ENCODE assay signal across 1 cellular context in the genomic region with DNA sequence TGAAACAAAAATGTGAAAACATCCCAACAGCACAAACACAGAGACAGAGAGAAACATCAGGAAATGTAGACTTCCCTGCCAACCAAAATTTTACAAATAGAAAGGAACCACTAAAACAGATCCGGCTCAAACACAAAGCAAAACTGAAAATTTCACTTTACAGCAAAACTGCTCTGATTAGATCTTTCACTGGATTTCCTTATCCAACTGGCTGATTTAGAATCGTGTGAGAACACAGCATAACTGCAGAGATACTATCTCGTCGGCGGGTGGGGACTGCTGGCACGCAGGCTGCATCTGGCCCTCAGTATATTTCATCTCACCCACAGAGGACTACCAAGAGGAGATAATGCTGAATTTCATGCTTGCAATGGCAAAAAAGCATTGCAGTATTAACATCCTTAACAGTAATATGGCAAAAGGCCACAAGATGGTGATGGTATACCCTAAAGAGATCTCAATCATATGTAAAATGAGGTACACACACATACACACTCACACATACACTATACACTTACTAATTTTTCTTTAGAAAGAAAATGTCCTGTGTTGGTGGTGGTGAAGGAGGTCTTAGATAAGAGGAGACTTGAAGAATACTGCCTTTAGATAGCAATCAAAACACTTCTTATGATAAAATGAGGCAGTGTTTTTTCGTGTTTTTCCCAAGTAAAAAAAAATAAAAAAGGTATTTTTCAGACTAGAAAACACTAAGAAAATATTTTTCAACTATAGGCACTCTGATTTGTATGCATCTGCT.
TF ChIP-seq lines count a peak whose summit lies in the region.

No MANE protein-coding gene starts in this region.

TF ChIP-seq in HepG2, 621 proteins besides CTCF, POLR2A, EP300 and RAD21 (continued from another document and continues in another):
- TF ChIP-seq, protein P1, sequence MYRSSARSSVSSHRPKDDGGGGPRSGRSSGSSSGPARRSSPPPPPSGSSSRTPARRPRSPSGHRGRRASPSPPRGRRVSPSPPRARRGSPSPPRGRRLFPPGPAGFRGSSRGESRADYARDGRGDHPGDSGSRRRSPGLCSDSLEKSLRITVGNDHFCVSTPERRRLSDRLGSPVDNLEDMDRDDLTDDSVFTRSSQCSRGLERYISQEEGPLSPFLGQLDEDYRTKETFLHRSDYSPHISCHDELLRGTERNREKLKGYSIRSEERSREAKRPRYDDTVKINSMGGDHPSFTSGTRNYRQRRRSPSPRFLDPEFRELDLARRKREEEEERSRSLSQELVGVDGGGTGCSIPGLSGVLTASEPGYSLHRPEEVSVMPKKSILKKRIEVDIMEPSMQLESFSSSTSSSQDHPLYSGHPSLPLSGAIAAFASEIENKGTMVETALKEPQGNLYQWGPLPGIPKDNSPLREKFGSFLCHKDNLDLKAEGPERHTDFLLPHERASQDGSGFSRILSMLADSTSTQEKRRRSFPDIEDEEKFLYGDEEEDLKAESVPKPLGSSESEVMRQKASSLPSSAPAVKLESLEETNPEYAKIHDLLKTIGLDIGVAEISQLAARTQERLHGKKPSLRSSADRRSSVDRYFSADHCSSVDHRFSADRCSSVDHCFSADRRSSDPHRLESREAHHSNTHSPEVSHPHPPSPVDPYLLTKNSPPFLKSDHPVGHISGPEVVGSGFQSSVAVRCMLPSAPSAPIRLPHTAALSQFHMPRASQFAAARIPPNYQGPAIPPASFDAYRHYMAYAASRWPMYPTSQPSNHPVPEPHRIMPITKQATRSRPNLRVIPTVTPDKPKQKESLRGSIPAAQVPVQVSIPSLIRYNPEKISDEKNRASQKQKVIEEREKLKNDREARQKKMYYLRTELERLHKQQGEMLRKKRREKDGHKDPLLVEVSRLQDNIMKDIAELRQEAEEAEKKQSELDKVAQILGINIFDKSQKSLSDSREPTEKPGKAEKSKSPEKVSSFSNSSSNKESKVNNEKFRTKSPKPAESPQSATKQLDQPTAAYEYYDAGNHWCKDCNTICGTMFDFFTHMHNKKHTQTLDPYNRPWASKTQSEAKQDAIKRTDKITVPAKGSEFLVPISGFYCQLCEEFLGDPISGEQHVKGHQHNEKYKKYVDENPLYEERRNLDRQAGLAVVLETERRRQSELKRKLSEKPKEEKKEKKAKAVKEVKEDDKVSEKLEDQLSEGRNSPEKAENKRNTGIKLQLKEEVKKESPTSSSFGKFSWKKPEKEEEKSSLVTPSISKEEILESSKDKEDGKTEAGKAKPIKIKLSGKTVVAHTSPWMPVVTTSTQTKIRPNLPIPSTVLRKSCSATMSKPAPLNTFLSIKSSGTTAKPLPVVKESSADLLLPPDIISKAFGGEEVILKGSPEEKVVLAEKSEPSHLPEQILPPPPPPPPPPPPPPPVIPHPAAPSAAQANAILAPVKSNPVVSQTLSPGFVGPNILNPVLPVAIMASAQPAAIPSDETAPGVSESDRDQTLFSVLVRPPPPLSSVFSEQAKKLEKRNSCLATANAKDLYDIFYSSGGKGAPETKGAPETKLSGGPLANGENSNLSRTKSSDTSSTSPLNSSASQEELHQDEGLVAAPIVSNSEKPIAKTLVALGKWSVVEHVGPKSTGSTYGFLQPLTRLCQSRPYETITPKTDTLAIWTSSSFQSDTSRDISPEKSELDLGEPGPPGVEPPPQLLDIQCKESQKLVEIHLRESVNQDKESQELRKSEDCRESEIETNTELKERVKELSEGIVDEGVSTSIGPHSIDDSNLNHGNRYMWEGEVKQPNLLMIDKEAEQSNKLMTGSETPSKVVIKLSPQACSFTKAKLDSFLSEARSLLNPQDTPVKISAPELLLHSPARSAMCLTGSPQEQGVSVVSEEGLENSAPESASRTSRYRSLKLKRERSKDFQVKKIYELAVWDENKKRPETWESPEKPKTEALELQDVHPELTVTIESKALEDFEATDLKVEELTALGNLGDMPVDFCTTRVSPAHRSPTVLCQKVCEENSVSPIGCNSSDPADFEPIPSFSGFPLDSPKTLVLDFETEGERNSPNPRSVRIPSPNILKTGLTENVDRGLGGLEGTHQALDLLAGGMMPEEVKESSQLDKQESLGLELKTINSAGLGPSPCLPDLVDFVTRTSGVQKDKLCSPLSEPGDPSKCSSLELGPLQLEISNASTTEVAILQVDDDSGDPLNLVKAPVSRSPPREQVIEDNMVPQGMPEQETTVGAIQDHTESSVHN (CRISPR knock-in tag; IDR thresholded peaks at IDR 0.05) = no peak
- no peak for TF ChIP-seq ZSCAN9 (CRISPR knock-in tag; IDR thresholded peaks at IDR 0.05; ENCODE audit: borderline replicate concordance)
- no peak for TF ChIP-seq KDM3A (CRISPR knock-in tag; IDR thresholded peaks at IDR 0.05; ENCODE audit: low read depth)
- no peak for TF ChIP-seq ZNF33B (CRISPR knock-in tag; IDR thresholded peaks at IDR 0.05)
- TF ChIP-seq CEBPG (CRISPR knock-in tag; IDR thresholded peaks at IDR 0.05) = peak; percentile 65
- TF ChIP-seq MEF2D (CRISPR knock-in tag; IDR thresholded peaks at IDR 0.05) = no peak
- TF ChIP-seq ZNF841 (CRISPR knock-in tag; IDR thresholded peaks at IDR 0.05; ENCODE audit: borderline replicate concordance) = no peak
- TF ChIP-seq ZNF570 (CRISPR knock-in tag; IDR thresholded peaks at IDR 0.05; ENCODE audit: borderline replicate concordance) = no peak
- no peak for TF ChIP-seq AGO1 (IDR thresholded peaks at IDR 0.05; ENCODE audit: low read depth, low read length, poor library complexity, severe bottlenecking)
- TF ChIP-seq, protein P2, sequence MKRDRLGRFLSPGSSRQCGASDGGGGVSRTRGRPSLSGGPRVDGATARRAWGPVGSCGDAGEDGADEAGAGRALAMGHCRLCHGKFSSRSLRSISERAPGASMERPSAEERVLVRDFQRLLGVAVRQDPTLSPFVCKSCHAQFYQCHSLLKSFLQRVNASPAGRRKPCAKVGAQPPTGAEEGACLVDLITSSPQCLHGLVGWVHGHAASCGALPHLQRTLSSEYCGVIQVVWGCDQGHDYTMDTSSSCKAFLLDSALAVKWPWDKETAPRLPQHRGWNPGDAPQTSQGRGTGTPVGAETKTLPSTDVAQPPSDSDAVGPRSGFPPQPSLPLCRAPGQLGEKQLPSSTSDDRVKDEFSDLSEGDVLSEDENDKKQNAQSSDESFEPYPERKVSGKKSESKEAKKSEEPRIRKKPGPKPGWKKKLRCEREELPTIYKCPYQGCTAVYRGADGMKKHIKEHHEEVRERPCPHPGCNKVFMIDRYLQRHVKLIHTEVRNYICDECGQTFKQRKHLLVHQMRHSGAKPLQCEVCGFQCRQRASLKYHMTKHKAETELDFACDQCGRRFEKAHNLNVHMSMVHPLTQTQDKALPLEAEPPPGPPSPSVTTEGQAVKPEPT (CRISPR knock-in tag; IDR thresholded peaks at IDR 0.05; ENCODE audit: low read depth) = no peak
- no peak for TF ChIP-seq RCOR2 (CRISPR knock-in tag; IDR thresholded peaks at IDR 0.05)
- TF ChIP-seq HMG20B (CRISPR knock-in tag; conservative IDR thresholded peaks at IDR 0.05) = no peak
- TF ChIP-seq ZBTB25 (CRISPR knock-in tag; IDR thresholded peaks at IDR 0.05) = no peak
- TF ChIP-seq SOX13 (IDR thresholded peaks at IDR 0.05) = no peak
- TF ChIP-seq SOX13 (CRISPR knock-in tag; conservative IDR thresholded peaks at IDR 0.05 in 1 of 2, IDR thresholded peaks at IDR 0.05 in 1 of 2) = peak in 1 of 2 experiments; percentile 22; a peak in 2 of 4 replicates
- TF ChIP-seq ZNF576 (CRISPR knock-in tag; IDR thresholded peaks at IDR 0.05) = no peak
- no peak for TF ChIP-seq SRSF4 (IDR thresholded peaks at IDR 0.05; ENCODE audit: low read depth, low read length, poor library complexity, severe bottlenecking)
- TF ChIP-seq ZNF34 (CRISPR knock-in tag; IDR thresholded peaks at IDR 0.05; ENCODE audit: borderline replicate concordance) = 0 out of 2 replicates have a peak, but pooled peaks have one; percentile 47
- TF ChIP-seq ZNF44 (CRISPR knock-in tag; IDR thresholded peaks at IDR 0.05) = no peak
- TF ChIP-seq ZNF776 (CRISPR knock-in tag; IDR thresholded peaks at IDR 0.05) = no peak
- TF ChIP-seq, protein P3, sequence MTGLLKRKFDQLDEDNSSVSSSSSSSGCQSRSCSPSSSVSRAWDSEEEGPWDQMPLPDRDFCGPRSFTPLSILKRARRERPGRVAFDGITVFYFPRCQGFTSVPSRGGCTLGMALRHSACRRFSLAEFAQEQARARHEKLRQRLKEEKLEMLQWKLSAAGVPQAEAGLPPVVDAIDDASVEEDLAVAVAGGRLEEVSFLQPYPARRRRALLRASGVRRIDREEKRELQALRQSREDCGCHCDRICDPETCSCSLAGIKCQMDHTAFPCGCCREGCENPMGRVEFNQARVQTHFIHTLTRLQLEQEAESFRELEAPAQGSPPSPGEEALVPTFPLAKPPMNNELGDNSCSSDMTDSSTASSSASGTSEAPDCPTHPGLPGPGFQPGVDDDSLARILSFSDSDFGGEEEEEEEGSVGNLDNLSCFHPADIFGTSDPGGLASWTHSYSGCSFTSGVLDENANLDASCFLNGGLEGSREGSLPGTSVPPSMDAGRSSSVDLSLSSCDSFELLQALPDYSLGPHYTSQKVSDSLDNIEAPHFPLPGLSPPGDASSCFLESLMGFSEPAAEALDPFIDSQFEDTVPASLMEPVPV (CRISPR knock-in tag; IDR thresholded peaks at IDR 0.05) = no peak
- no peak for TF ChIP-seq ESRRA (CRISPR knock-in tag; IDR thresholded peaks at IDR 0.05; ENCODE audit: low read depth)
- no peak for TF ChIP-seq ZMYM2 (CRISPR knock-in tag; IDR thresholded peaks at IDR 0.05)
- no peak for TF ChIP-seq SKI (IDR thresholded peaks at IDR 0.05; ENCODE audit: partially characterized antibody)
- no peak for TF ChIP-seq MEIS1 (CRISPR knock-in tag; IDR thresholded peaks at IDR 0.05; ENCODE audit: borderline replicate concordance)
- TF ChIP-seq NFIC (IDR thresholded peaks at IDR 0.05; ENCODE audit: low read length) = no peak
- no peak for TF ChIP-seq ZNF737 (CRISPR knock-in tag; IDR thresholded peaks at IDR 0.05; ENCODE audit: borderline replicate concordance)
- TF ChIP-seq YY1 (IDR thresholded peaks at IDR 0.05; ENCODE audit: insufficient read depth, insufficient replicate concordance, low read depth, low read length) = no peak
- TF ChIP-seq AHR (CRISPR knock-in tag; IDR thresholded peaks at IDR 0.05) = no peak
- no peak for TF ChIP-seq ZSCAN29 (CRISPR knock-in tag; conservative IDR thresholded peaks at IDR 0.05)
- no peak for TF ChIP-seq CREBL2 (CRISPR knock-in tag; IDR thresholded peaks at IDR 0.05; ENCODE audit: borderline replicate concordance)
- no peak for TF ChIP-seq ATM (IDR thresholded peaks at IDR 0.05; ENCODE audit: borderline replicate concordance)
- no peak for TF ChIP-seq HNRNPLL (IDR thresholded peaks at IDR 0.05; ENCODE audit: low read depth, low read length, poor library complexity, severe bottlenecking)
- no peak for TF ChIP-seq CENPT (CRISPR knock-in tag; IDR thresholded peaks at IDR 0.05; ENCODE audit: low read depth)
- TF ChIP-seq CREB3 (CRISPR knock-in tag; IDR thresholded peaks at IDR 0.05) = no peak
- TF ChIP-seq, protein P4, sequence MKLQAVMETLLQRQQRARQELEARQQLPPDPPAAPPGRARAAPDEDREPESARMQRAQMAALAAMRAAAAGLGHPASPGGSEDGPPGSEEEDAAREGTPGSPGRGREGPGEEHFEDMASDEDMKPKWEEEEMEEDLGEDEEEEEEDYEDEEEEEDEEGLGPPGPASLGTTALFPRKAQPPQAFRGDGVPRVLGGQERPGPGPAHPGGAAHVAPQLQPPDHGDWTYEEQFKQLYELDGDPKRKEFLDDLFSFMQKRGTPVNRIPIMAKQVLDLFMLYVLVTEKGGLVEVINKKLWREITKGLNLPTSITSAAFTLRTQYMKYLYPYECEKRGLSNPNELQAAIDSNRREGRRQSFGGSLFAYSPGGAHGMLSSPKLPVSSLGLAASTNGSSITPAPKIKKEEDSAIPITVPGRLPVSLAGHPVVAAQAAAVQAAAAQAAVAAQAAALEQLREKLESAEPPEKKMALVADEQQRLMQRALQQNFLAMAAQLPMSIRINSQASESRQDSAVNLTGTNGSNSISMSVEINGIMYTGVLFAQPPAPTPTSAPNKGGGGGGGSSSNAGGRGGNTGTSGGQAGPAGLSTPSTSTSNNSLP (IDR thresholded peaks at IDR 0.05; ENCODE audit: low read depth, low read length) = 0 out of 2 replicates have a peak, but pooled peaks have one; percentile 31
- peak; percentile 36; the same call in 1 of the 2 replicates for TF ChIP-seq THAP11 (CRISPR knock-in tag; IDR thresholded peaks at IDR 0.05)
- no peak for TF ChIP-seq MTERF4 (CRISPR knock-in tag; IDR thresholded peaks at IDR 0.05)
- no peak for TF ChIP-seq SNRNP70 (IDR thresholded peaks at IDR 0.05; ENCODE audit: low read depth, low read length)
- TF ChIP-seq ZNF230 (CRISPR knock-in tag; IDR thresholded peaks at IDR 0.05) = no peak
